ENCODE assay signal across 9 cellular contexts in genomic region chr3:168040624-168041208, GRCh38. TPM values are rescaled to one million over a fixed set of nuclear protein-coding genes. Genes with fewer than 3 reads are reported as not detected.
DNase-seq lines count a peak whose midpoint lies in the region; TF ChIP-seq lines count a peak whose summit lies in the region.
"Had no signal": no experiment of that assay in that cellular context is flagged by ENCODE, and none has a peak within 500 bp of the region (broad histone marks: within the 10 kb centered on the region; RNA-seq: fewer than 3 reads in every experiment).

No MANE protein-coding gene starts in this region.

- peaks cover 19% of the 10 kb centered on the region for H3K36me3 Mint-ChIP-seq in progenitor cell of endocrine pancreas (ENCODE audit: insufficient read depth)
- H3K36me3 Mint-ChIP-seq: activated naive CD8-positive, alpha-beta T cell had no signal

- peaks cover 4% of the 10 kb centered on the region for H3K4me1 ChIP-seq in Loucy (ENCODE audit: insufficient read depth, low read length, poor library complexity, severe bottlenecking)
- no peaks in the 10 kb centered on the region for H3K4me1 ChIP-seq in esophagus squamous epithelium

- no peak overlapping the region for H3K27ac Mint-ChIP-seq in progenitor cell of endocrine pancreas
- H3K27ac Mint-ChIP-seq: activated naive CD8-positive, alpha-beta T cell had no signal

- H3K9ac ChIP-seq in Loucy (ENCODE audit: low read depth, low read length, poor library complexity, severe bottlenecking), result no peak overlapping the region

- H4K20me1 ChIP-seq in Loucy (ENCODE audit: insufficient read depth, low read length, poor library complexity, severe bottlenecking), result no peaks in the 10 kb centered on the region

- H3K36me3 ChIP-seq in H7 (replicated peaks; ENCODE audit: control insufficient read depth, insufficient read depth, low read length), result peaks cover 1% of the 10 kb centered on the region
- H3K36me3 ChIP-seq in Loucy (ENCODE audit: insufficient read depth, low read length), result peaks cover 18% of the 10 kb centered on the region; the same call in 1 of the 2 replicates
- H3K36me3 ChIP-seq in esophagus squamous epithelium, result peaks cover 0 to 58% (median 10%) of the 10 kb centered on the region in 3 donors

- no peaks in the 10 kb centered on the region for H3K9me2 ChIP-seq in Loucy (replicated peaks; ENCODE audit: low read depth, low read length)

- no peaks in the 10 kb centered on the region for H3K79me2 ChIP-seq in Loucy (ENCODE audit: insufficient read depth, low read length)

- H3K27me3 ChIP-seq in H7 (ENCODE audit: control insufficient read depth, insufficient read depth, low read length), result no peaks in the 10 kb centered on the region
- no peaks in the 10 kb centered on the region for H3K27me3 ChIP-seq in Loucy (ENCODE audit: insufficient read depth, low read length, poor library complexity, severe bottlenecking)
- H3K27me3 ChIP-seq in esophagus squamous epithelium, result no peaks in the 10 kb centered on the region

- no peak overlapping the region for H3K4me2 ChIP-seq in Loucy (ENCODE audit: low read depth, low read length, poor library complexity, severe bottlenecking)

- H3K4me3 ChIP-seq in H7 (ENCODE audit: insufficient read depth, low read depth, low read length) (no peak overlapping the region), Loucy (ENCODE audit: low read length, poor library complexity, severe bottlenecking) (no peak overlapping the region), esophagus squamous epithelium (no peak overlapping the region)

- no peak overlapping the region for H3K27ac ChIP-seq in esophagus squamous epithelium

- peaks cover 2% of the 10 kb centered on the region for H3K4me1 Mint-ChIP-seq in progenitor cell of endocrine pancreas (ENCODE audit: low read depth)

- H3K4me3 Mint-ChIP-seq in progenitor cell of endocrine pancreas (ENCODE audit: low read depth), result no peak overlapping the region
- H3K4me3 Mint-ChIP-seq: activated naive CD8-positive, alpha-beta T cell had no signal

- no peaks in the 10 kb centered on the region for H3K9me3 Mint-ChIP-seq in progenitor cell of endocrine pancreas (ENCODE audit: low read depth)

- TF ChIP-seq POLR2A in esophagus squamous epithelium (IDR thresholded peaks at IDR 0.05), result no peak

- H2AFZ ChIP-seq in Loucy (ENCODE audit: low read length), result no peak overlapping the region

- intact Hi-C loops in esophagus squamous epithelium (cut with DNase I), result no loop called here

- WGBS in esophagus squamous epithelium, 2 donors, result 76 to 77% methylated on average over 6 of the region's 6 CpGs

- H3F3A ChIP-seq in Loucy (ENCODE audit: low read depth), result no peaks in the 10 kb centered on the region

- DNase-seq in NCI-H1417 (lab: John Stamatoyannopoulos, UW), result peak; percentile 31 to 73 (median 31)
- no peak for DNase-seq in NCI-H1417 treated with DMSO at 0.1 percent for 48 hours (lab: John Stamatoyannopoulos, UW)
- DNase-seq in H7, result peak; percentile 38
- DNase-seq in RPMI8226, result peak; percentile 43
- DNase-seq in esophagus squamous epithelium (lab: John Stamatoyannopoulos, UW), result no peak
- DNase-seq in progenitor cell of endocrine pancreas (ENCODE audit: low spot score, unreplicated experiment), result no peak
- DNase-seq in activated CD4-positive, CD25-positive, alpha-beta regulatory T cell (lab: John Stamatoyannopoulos, UW), result no peak

- TF ChIP-seq CTCF in Loucy (conservative IDR thresholded peaks at IDR 0.05; ENCODE audit: low read length) (peak; percentile 96), esophagus squamous epithelium (IDR thresholded peaks at IDR 0.05) (peak in 5 of 6 experiments; percentile 28 to 56 (median 39)), progenitor cell of endocrine pancreas (IDR thresholded peaks at IDR 0.05; ENCODE audit: unreplicated experiment) (peak; percentile 74)

- no peaks in the 10 kb centered on the region for H3K27me3 Mint-ChIP-seq in progenitor cell of endocrine pancreas
- H3K27me3 Mint-ChIP-seq: activated naive CD8-positive, alpha-beta T cell had no signal

- no peaks in the 10 kb centered on the region for H3K9me3 ChIP-seq in Loucy (ENCODE audit: insufficient read depth, low read depth, low read length)
- H3K9me3 ChIP-seq in esophagus squamous epithelium, result no peaks in the 10 kb centered on the region

RNA-seq across cellular contexts. Expression of gene GOLIM4, which starts 55.0 kb away (rescaled TPM):
- total RNA-seq in H7 (2014; rRNA removed; shearing (Covaris generic)), result 19.1 and 33.2 TPM in 2 replicates
- 10 to 100 TPM in 3 of 4 donors, 1 to 10 TPM in 1; 9.1 to 29.6 (median 13.8) TPM for total RNA-seq in esophagus squamous epithelium
- 38.7 and 41.8 TPM in 2 replicates for total RNA-seq in progenitor cell of endocrine pancreas

Comparison
In these comparisons a context has a peak if more than half of its experiments do, and no peak if none do; other contexts are left out.
1. DNase-seq: peak in NCI-H1417 (3 of 3), H7 (single experiment) and RPMI8226 (single experiment); none in NCI-H1417 treated with DMSO at 0.1 percent for 48 hours (single experiment), esophagus squamous epithelium (single experiment), progenitor cell of endocrine pancreas (single experiment) and activated CD4-positive, CD25-positive, alpha-beta regulatory T cell (0 of 4).
2. CTCF ChIP-seq: peak in every context shown above with its lines; median percentile 96 in Loucy; 74 in progenitor cell of endocrine pancreas; 39 in esophagus squamous epithelium.